In genomic region chr17:38452719-38453118, GRCh38 we compare ENCODE assay signal across 2 cellular contexts.
TF ChIP-seq lines count a peak whose summit lies in the region.

No MANE protein-coding gene starts in this region.

TF ChIP-seq in A549, 52 proteins besides CTCF, POLR2A, EP300 and RAD21:
- no peak for TF ChIP-seq KDM1A (IDR thresholded peaks at IDR 0.05; ENCODE audit: low read depth)
- TF ChIP-seq ELK1 (IDR thresholded peaks at IDR 0.05; ENCODE audit: low read depth, low read length) = no peak
- TF ChIP-seq SMC3 (IDR thresholded peaks at IDR 0.05) = no peak

TF ChIP-seq in H1, 55 proteins besides CTCF, POLR2A, EP300 and RAD21:
- TF ChIP-seq GTF2F1 (IDR thresholded peaks at IDR 0.05; ENCODE audit: borderline replicate concordance, low read depth, low read length) = no peak
- TF ChIP-seq SP4 (IDR thresholded peaks at IDR 0.05; ENCODE audit: low read length) = no peak
- no peak for TF ChIP-seq HDAC2 (IDR thresholded peaks at IDR 0.05; ENCODE audit: borderline replicate concordance in 1 of 2, low read depth in 2 of 2, low read length in 2 of 2)
- TF ChIP-seq EZH2 (IDR thresholded peaks at IDR 0.05; ENCODE audit: low read depth, low read length, severe bottlenecking) = no peak
- TF ChIP-seq E2F6 (IDR thresholded peaks at IDR 0.05) = no peak
- no peak for TF ChIP-seq PHF8 (conservative IDR thresholded peaks at IDR 0.05; ENCODE audit: low read depth, low read length)
- TF ChIP-seq CEBPB (IDR thresholded peaks at IDR 0.05; ENCODE audit: low read depth, low read length) = no peak
- TF ChIP-seq GABPA (IDR thresholded peaks at IDR 0.05; ENCODE audit: borderline replicate concordance, insufficient read depth, low read length) = no peak
- no peak for TF ChIP-seq TBP (IDR thresholded peaks at IDR 0.05; ENCODE audit: low read depth, low read length)
- TF ChIP-seq CTBP2 (IDR thresholded peaks at IDR 0.05; ENCODE audit: borderline replicate concordance, insufficient read depth, insufficient read length, low read length) = no peak
